ENCODE assay signal across 2 cellular contexts in the genomic region with DNA sequence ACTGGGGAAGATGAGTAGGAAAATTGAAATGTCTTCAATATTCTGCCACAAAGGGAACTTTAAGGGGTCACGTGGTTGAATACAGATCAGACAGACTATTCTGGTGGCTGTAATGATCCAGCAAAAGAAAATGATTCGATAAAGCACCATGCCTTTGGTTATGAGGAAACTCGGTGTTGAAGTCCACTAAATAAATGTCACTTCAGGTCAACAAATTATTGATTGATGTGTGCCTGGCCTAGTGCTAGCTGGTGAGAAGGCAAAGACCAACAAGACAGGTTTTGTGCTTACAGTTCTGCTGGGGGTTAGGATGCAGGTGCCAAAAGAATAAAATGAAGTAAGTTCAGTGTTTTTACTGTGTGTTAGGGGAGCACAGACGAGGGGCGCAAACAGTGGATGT.
TF ChIP-seq lines count a peak whose summit lies in the region.

No MANE protein-coding gene starts in this region.

TF ChIP-seq in liver, 16 proteins besides CTCF, POLR2A, EP300 and RAD21:
- TF ChIP-seq, protein P1, sequence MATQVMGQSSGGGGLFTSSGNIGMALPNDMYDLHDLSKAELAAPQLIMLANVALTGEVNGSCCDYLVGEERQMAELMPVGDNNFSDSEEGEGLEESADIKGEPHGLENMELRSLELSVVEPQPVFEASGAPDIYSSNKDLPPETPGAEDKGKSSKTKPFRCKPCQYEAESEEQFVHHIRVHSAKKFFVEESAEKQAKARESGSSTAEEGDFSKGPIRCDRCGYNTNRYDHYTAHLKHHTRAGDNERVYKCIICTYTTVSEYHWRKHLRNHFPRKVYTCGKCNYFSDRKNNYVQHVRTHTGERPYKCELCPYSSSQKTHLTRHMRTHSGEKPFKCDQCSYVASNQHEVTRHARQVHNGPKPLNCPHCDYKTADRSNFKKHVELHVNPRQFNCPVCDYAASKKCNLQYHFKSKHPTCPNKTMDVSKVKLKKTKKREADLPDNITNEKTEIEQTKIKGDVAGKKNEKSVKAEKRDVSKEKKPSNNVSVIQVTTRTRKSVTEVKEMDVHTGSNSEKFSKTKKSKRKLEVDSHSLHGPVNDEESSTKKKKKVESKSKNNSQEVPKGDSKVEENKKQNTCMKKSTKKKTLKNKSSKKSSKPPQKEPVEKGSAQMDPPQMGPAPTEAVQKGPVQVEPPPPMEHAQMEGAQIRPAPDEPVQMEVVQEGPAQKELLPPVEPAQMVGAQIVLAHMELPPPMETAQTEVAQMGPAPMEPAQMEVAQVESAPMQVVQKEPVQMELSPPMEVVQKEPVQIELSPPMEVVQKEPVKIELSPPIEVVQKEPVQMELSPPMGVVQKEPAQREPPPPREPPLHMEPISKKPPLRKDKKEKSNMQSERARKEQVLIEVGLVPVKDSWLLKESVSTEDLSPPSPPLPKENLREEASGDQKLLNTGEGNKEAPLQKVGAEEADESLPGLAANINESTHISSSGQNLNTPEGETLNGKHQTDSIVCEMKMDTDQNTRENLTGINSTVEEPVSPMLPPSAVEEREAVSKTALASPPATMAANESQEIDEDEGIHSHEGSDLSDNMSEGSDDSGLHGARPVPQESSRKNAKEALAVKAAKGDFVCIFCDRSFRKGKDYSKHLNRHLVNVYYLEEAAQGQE (IDR thresholded peaks at IDR 0.05) = no peak
- TF ChIP-seq RXRA (IDR thresholded peaks at IDR 0.05) = peak; percentile 53 to 78
- peak; percentile 50 to 77 for TF ChIP-seq HNF4A (conservative IDR thresholded peaks at IDR 0.05)
- TF ChIP-seq SP1 (IDR thresholded peaks at IDR 0.05) = peak; percentile 39
- TF ChIP-seq, protein P2, sequence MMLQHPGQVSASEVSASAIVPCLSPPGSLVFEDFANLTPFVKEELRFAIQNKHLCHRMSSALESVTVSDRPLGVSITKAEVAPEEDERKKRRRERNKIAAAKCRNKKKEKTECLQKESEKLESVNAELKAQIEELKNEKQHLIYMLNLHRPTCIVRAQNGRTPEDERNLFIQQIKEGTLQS (IDR thresholded peaks at IDR 0.05) = no peak
- no peak for TF ChIP-seq FOXA2 (IDR thresholded peaks at IDR 0.05)
- TF ChIP-seq, protein P3, sequence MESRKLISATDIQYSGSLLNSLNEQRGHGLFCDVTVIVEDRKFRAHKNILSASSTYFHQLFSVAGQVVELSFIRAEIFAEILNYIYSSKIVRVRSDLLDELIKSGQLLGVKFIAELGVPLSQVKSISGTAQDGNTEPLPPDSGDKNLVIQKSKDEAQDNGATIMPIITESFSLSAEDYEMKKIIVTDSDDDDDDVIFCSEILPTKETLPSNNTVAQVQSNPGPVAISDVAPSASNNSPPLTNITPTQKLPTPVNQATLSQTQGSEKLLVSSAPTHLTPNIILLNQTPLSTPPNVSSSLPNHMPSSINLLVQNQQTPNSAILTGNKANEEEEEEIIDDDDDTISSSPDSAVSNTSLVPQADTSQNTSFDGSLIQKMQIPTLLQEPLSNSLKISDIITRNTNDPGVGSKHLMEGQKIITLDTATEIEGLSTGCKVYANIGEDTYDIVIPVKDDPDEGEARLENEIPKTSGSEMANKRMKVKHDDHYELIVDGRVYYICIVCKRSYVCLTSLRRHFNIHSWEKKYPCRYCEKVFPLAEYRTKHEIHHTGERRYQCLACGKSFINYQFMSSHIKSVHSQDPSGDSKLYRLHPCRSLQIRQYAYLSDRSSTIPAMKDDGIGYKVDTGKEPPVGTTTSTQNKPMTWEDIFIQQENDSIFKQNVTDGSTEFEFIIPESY (IDR thresholded peaks at IDR 0.05) = no peak
- TF ChIP-seq TAF1 (conservative IDR thresholded peaks at IDR 0.05) = no peak
- TF ChIP-seq MAX (IDR thresholded peaks at IDR 0.05) = no peak
- TF ChIP-seq EGR1 (IDR thresholded peaks at IDR 0.05; ENCODE audit: low read depth in 2 of 2) = no peak
- TF ChIP-seq HNF4G (IDR thresholded peaks at IDR 0.05) = peak; percentile 39
TF ChIP-seq in liver: peak in this region for 4.

TF ChIP-seq in HepG2, 621 proteins besides CTCF, POLR2A, EP300 and RAD21 (continued from another document):
- TF ChIP-seq, protein P4, sequence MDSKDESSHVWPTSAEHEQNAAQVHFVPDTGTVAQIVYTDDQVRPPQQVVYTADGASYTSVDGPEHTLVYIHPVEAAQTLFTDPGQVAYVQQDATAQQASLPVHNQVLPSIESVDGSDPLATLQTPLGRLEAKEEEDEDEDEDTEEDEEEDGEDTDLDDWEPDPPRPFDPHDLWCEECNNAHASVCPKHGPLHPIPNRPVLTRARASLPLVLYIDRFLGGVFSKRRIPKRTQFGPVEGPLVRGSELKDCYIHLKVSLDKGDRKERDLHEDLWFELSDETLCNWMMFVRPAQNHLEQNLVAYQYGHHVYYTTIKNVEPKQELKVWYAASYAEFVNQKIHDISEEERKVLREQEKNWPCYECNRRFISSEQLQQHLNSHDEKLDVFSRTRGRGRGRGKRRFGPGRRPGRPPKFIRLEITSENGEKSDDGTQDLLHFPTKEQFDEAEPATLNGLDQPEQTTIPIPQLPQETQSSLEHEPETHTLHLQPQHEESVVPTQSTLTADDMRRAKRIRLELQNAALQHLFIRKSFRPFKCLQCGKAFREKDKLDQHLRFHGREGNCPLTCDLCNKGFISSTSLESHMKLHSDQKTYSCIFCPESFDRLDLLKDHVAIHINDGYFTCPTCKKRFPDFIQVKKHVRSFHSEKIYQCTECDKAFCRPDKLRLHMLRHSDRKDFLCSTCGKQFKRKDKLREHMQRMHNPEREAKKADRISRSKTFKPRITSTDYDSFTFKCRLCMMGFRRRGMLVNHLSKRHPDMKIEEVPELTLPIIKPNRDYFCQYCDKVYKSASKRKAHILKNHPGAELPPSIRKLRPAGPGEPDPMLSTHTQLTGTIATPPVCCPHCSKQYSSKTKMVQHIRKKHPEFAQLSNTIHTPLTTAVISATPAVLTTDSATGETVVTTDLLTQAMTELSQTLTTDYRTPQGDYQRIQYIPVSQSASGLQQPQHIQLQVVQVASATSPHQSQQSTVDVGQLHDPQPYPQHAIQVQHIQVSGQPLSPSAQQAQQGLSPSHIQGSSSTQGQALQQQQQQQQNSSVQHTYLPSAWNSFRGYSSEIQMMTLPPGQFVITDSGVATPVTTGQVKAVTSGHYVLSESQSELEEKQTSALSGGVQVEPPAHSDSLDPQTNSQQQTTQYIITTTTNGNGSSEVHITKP (CRISPR knock-in tag; IDR thresholded peaks at IDR 0.05; ENCODE audit: low read depth) = no peak
- TF ChIP-seq FOXO1 (CRISPR knock-in tag; IDR thresholded peaks at IDR 0.05) (no peak), GTF2F1 (IDR thresholded peaks at IDR 0.05; ENCODE audit: low read length) (no peak), TSC22D2 (CRISPR knock-in tag; IDR thresholded peaks at IDR 0.05; ENCODE audit: borderline replicate concordance) (no peak)
TF ChIP-seq in HepG2: peak in this region for 0.
